ENCODE assay signal across 29 cellular contexts in genomic region chr16:79810449-79811189, GRCh38.
DNase-seq lines count a peak whose midpoint lies in the region; ATAC-seq, FAIRE-seq and TF ChIP-seq lines count a peak whose summit lies in the region.
"Had no signal": no experiment of that assay in that cellular context is flagged by ENCODE, and none has a peak within 500 bp of the region (broad histone marks: within the 10 kb centered on the region; RNA-seq: fewer than 3 reads in every experiment).

No MANE protein-coding gene starts in this region.

- H3K79me2 ChIP-seq in PC-3 (ENCODE audit: low read length) (no peaks in the 10 kb centered on the region), keratinocyte (ENCODE audit: control insufficient read depth, insufficient read depth, low read length) (no peaks in the 10 kb centered on the region)

- H3K27me3 ChIP-seq in PC-3 (ENCODE audit: low read length): no peaks in the 10 kb centered on the region
- H3K27me3 ChIP-seq in keratinocyte (ENCODE audit: control insufficient read depth, extremely low read depth, insufficient read depth, low read length): no peaks in the 10 kb centered on the region
- H3K27me3 ChIP-seq: adrenal gland, left lung, suprapubic skin had no signal

- H3K27ac ChIP-seq in PC-3 (ENCODE audit: low read length) (no peak overlapping the region), keratinocyte (ENCODE audit: control insufficient read depth, insufficient read depth, low read length) (peak overlapping the region; percentile 61)
- H3K27ac ChIP-seq: adrenal gland, heart left ventricle, left lung, spleen, suprapubic skin had no signal

- H3F3A ChIP-seq in PC-3 (ENCODE audit: low read length, unreplicated experiment): no peaks in the 10 kb centered on the region

- intact Hi-C loops in PC-3 (cut with micrococcal nuclease): no loop called here

- FAIRE-seq in keratinocyte (lab: Jason Lieb, UNC): peak; percentile 93
- FAIRE-seq: endometrium, GM19239 had no signal

- BruUV-seq in PC-3 (replicated peaks; lab: Mats Ljungman, UMichigan): no TSS peak

- no peak overlapping the region for H3K4me2 ChIP-seq in PC-3 (ENCODE audit: low read length)
- H3K4me2 ChIP-seq in keratinocyte (ENCODE audit: control insufficient read depth, extremely low read depth, insufficient read depth, low read depth, low read length): peak overlapping the region; percentile 81
- H3K4me2 ChIP-seq: SK-N-SH had no signal

- H3K9ac ChIP-seq in PC-3 (ENCODE audit: low read length): no peak overlapping the region
- peak overlapping the region; percentile 38 for H3K9ac ChIP-seq in keratinocyte (ENCODE audit: control insufficient read depth, extremely low read depth, insufficient read depth, low read length)
- H3K9ac ChIP-seq: SK-N-SH had no signal

- H3K9me2 ChIP-seq in PC-3 (replicated peaks; ENCODE audit: low read length): no peaks in the 10 kb centered on the region
- H3K9me2 ChIP-seq: SK-N-SH had no signal

- H3K36me3 ChIP-seq in PC-3 (ENCODE audit: low read depth, low read length): no peaks in the 10 kb centered on the region
- H3K36me3 ChIP-seq in keratinocyte (ENCODE audit: control insufficient read depth in 2 of 2, extremely low read depth in 1 of 2, insufficient read depth in 2 of 2, low read length in 2 of 2): no peaks in the 10 kb centered on the region
- H3K36me3 ChIP-seq: adrenal gland, heart left ventricle, left lung, spleen, suprapubic skin had no signal

- no peak overlapping the region for H3K4me3 ChIP-seq in PC-3 (ENCODE audit: low read length)
- no peak overlapping the region for H3K4me3 ChIP-seq in choroid plexus epithelial cell (ENCODE audit: low read depth, low read length)
- H3K4me3 ChIP-seq in keratinocyte (ENCODE audit: control insufficient read depth in 2 of 3, extremely low read depth in 1 of 3, insufficient read depth in 2 of 3, low read depth in 1 of 3, low read length in 3 of 3): peak overlapping the region in 2 of 3 experiments; percentile 15 to 27
- H3K4me3 ChIP-seq: adrenal gland, heart left ventricle, left lung, spleen, suprapubic skin had no signal

- POLR2A ChIA-PET in PC-3 (lab: Charles Lee; ENCODE audit: unreplicated experiment): no interaction called here

- H3K4me1 ChIP-seq in PC-3 (ENCODE audit: insufficient read depth, low read length) (no peaks in the 10 kb centered on the region), keratinocyte (ENCODE audit: control insufficient read depth, extremely low read depth, insufficient read depth, low read length) (peaks cover 35% of the 10 kb centered on the region)
- H3K4me1 ChIP-seq: adrenal gland, heart left ventricle, left lung, spleen had no signal

- ATAC-seq in PC-3: no peak
- ATAC-seq in GM21528 (IDR thresholded peaks at IDR 0.05; ENCODE audit: low FRiP score, unreplicated experiment): no peak
- ATAC-seq: activated T-cell treated with anti-CD3 and anti-CD28 coated beads, Interleukin-2, amount 50 U/mL, for 4 hours; heart left ventricle; left lung; natural killer cell treated with Interleukin-12 subunit alpha and Interleukin-12 subunit beta and Interleukin-15 and Interleukin-18, amount 100 ng/mL, for 72 hours; stimulated activated memory B cell treated with anti-CD40 and anti-IgM and Interleukin-4, amounts not matched to agents 10 μg/mL and 1 μg/mL and 100 μg/mL, for 72 hours had no signal

- dilution Hi-C loops in keratinocyte (cut with MboI; ENCODE audit: extremely low pct_ligation_motif_present, low sequenced_read_pairs): no loop called here

- H3K9me1 ChIP-seq in keratinocyte (ENCODE audit: control insufficient read depth, extremely low read depth, insufficient read depth, low read length): no peaks in the 10 kb centered on the region

- no peak for TF ChIP-seq CTCF in PC-3 (conservative IDR thresholded peaks at IDR 0.05; ENCODE audit: low read depth, low read length)
- TF ChIP-seq CTCF in choroid plexus epithelial cell (conservative IDR thresholded peaks at IDR 0.05; ENCODE audit: low read depth, low read length): no peak
- TF ChIP-seq CTCF in keratinocyte (optimal IDR thresholded peaks at IDR 0.05 in 1 of 3, IDR thresholded peaks at IDR 0.05 in 1 of 3, conservative IDR thresholded peaks at IDR 0.05 in 1 of 3; ENCODE audit: extremely low read depth in 1 of 3, insufficient read depth in 2 of 3, low read length in 3 of 3): no peak

- CTCF ChIA-PET in PC-3 (lab: Charles Lee): no interaction called here

- H4K20me1 ChIP-seq in PC-3 (ENCODE audit: low read length): no peaks in the 10 kb centered on the region
- H4K20me1 ChIP-seq in keratinocyte (ENCODE audit: control insufficient read depth, extremely low read depth, insufficient read depth, low read length): no peaks in the 10 kb centered on the region

- H2AFZ ChIP-seq in PC-3 (ENCODE audit: low read length) (no peak overlapping the region), keratinocyte (ENCODE audit: control insufficient read depth, low read length) (peak overlapping the region; percentile 69)

- peak; percentile 15 for DNase-seq in Daoy (ENCODE audit: low read depth)
- DNase-seq in PC-3: peak; percentile 3
- peak; percentile 13 for DNase-seq in choroid plexus epithelial cell (ENCODE audit: low read depth)
- peak; percentile 70 for DNase-seq in keratinocyte (ENCODE audit: low read depth, low spot score)
- no peak for DNase-seq in NCI-H524 treated with DMSO at 0.1 percent for 48 hours (lab: John Stamatoyannopoulos, UW)
- no peak for DNase-seq in pons (ENCODE audit: low spot score)
- no peak for DNase-seq in NCI-H774 (lab: John Stamatoyannopoulos, UW)
- DNase-seq: ACHN; activated CD4-positive, alpha-beta T cell treated with anti-CD3 and anti-CD28 coated beads for 4 hours; activated naive CD4-positive, alpha-beta T cell; activated T-cell treated with anti-CD3 and anti-CD28 coated beads, Interleukin-2, amount 50 U/mL, for 4 hours; adrenal gland; C1 segment of cervical spinal cord; heart left ventricle; immature natural killer cell; left lung; NCI-H1417; NCI-H2107; NCI-H524; SK-N-SH; spleen; stimulated activated CD4-positive, alpha-beta T cell treated with anti-CD3 and anti-CD28 coated beads, Interleukin-2, amount 100 ng/mL, for 48 hours; T-helper 2 cell had no signal

- H3K9me3 ChIP-seq in PC-3 (ENCODE audit: low read length) (no peaks in the 10 kb centered on the region), keratinocyte (ENCODE audit: control insufficient read depth, low read depth, low read length) (no peaks in the 10 kb centered on the region)
- H3K9me3 ChIP-seq: adrenal gland, left lung, SK-N-SH, suprapubic skin had no signal

Comparison
In these comparisons a context has a peak if more than half of its experiments do, and no peak if none do; other contexts are left out.
1. DNase-seq: peak in Daoy (single experiment), PC-3 (single experiment), choroid plexus epithelial cell (single experiment) and keratinocyte (single experiment); none in NCI-H524 treated with DMSO at 0.1 percent for 48 hours (single experiment), pons (single experiment) and NCI-H774 (single experiment).
2. H3K4me3 ChIP-seq: peak in keratinocyte (2 of 3); none in PC-3 (single experiment) and choroid plexus epithelial cell (single experiment).